In genomic region chr9:21653091-21653490, GRCh38 we compare ENCODE assay signal across 24 cellular contexts.
"Had no signal": no experiment of that assay in that cellular context is flagged by ENCODE, and none has a peak within 500 bp of the region (broad histone marks: within the 10 kb centered on the region; RNA-seq: fewer than 3 reads in every experiment).

No MANE protein-coding gene starts in this region.

- H3K4me3 Mint-ChIP-seq: activated CD4-positive, alpha-beta T cell treated with anti-CD3 and anti-CD28 coated beads for 36 hours; activated T-helper 17 cell treated with anti-CD3 and anti-CD28 coated beads, Interleukin-2, amount 50 U/mL, for 72 hours; naive thymus-derived CD4-positive, alpha-beta T cell; stimulated activated naive CD8-positive, alpha-beta T cell treated with anti-CD3 and anti-CD28 coated beads, Interleukin-15, Interleukin-2, amounts not matched to agents 100 ng/mL and 50 ng/mL, for 24 hours; T-cell; WTC11 had no signal

- H3K36me3 Mint-ChIP-seq: T-cell, WTC11 had no signal

- H3K36me3 ChIP-seq: gastroesophageal sphincter, heart left ventricle, right lobe of liver, suprapubic skin, transverse colon, vagina had no signal

- H3K27me3 ChIP-seq: gastroesophageal sphincter, heart left ventricle, right lobe of liver, transverse colon, vagina had no signal

- H3K27ac Mint-ChIP-seq: activated CD4-positive, alpha-beta T cell treated with anti-CD3 and anti-CD28 coated beads for 36 hours; activated T-helper 17 cell treated with anti-CD3 and anti-CD28 coated beads, Interleukin-2, amount 50 U/mL, for 72 hours; naive thymus-derived CD4-positive, alpha-beta T cell; stimulated activated naive CD8-positive, alpha-beta T cell treated with anti-CD3 and anti-CD28 coated beads, Interleukin-15, Interleukin-2, amounts not matched to agents 100 ng/mL and 50 ng/mL, for 24 hours; T-cell; WTC11 had no signal

- H3K27ac ChIP-seq: gastroesophageal sphincter, heart left ventricle, psoas muscle, right lobe of liver, suprapubic skin, transverse colon, vagina had no signal

- H3K4me1 Mint-ChIP-seq: activated T-helper 17 cell treated with anti-CD3 and anti-CD28 coated beads, Interleukin-2, amount 50 U/mL, for 72 hours; naive thymus-derived CD4-positive, alpha-beta T cell; T-cell; WTC11 had no signal

- ATAC-seq: activated CD4-positive, alpha-beta T cell treated with anti-CD3 and anti-CD28 coated beads for 36 hours; activated T-helper 17 cell treated with anti-CD3 and anti-CD28 coated beads, Interleukin-2, amount 50 U/mL, for 72 hours; gastroesophageal sphincter; heart left ventricle; left ventricle myocardium superior; naive thymus-derived CD4-positive, alpha-beta T cell; psoas muscle; right lobe of liver; T-cell; WTC11 had no signal

- DNase-seq: activated CD4-positive, alpha-beta T cell treated with anti-CD3 and anti-CD28 coated beads for 36 hours; activated CD4-positive, alpha-beta T cell treated with anti-CD3 and anti-CD28 coated beads, Interleukin-2, amount 50 U/mL, for 48 hours; activated naive CD4-positive, alpha-beta T cell treated with Interleukin-2 at 50 U/mL for 16 hours; activated T-cell treated with anti-CD3 and anti-CD28 coated beads for 4 hours; aorta; dermis blood vessel endothelial cell; heart left ventricle; kidney glomerular epithelial cell; left ventricle myocardium superior; mesenchymal stem cell; naive thymus-derived CD4-positive, alpha-beta T cell; psoas muscle; right lobe of liver; small intestine; stimulated activated CD4-positive, alpha-beta T cell treated with anti-CD3 and anti-CD28 coated beads, Interleukin-15, amount 100 ng/mL, for 24 hours; stimulated activated CD4-positive, alpha-beta T cell treated with anti-CD3 and anti-CD28 coated beads, Interleukin-2, amount 100 ng/mL, for 48 hours; T-cell; transverse colon had no signal

- H3K4me1 ChIP-seq: gastroesophageal sphincter, psoas muscle, right lobe of liver, suprapubic skin, transverse colon, vagina had no signal

- H3K9me3 ChIP-seq: psoas muscle, right lobe of liver, suprapubic skin, transverse colon, vagina had no signal

- H3K4me3 ChIP-seq: gastroesophageal sphincter, heart left ventricle, psoas muscle, right lobe of liver, suprapubic skin, transverse colon, vagina had no signal

- H3K27me3 Mint-ChIP-seq: activated CD4-positive, alpha-beta T cell treated with anti-CD3 and anti-CD28 coated beads for 36 hours had no signal
